Comparison of ENCODE assay signal across 9 cellular contexts in the genomic region with DNA sequence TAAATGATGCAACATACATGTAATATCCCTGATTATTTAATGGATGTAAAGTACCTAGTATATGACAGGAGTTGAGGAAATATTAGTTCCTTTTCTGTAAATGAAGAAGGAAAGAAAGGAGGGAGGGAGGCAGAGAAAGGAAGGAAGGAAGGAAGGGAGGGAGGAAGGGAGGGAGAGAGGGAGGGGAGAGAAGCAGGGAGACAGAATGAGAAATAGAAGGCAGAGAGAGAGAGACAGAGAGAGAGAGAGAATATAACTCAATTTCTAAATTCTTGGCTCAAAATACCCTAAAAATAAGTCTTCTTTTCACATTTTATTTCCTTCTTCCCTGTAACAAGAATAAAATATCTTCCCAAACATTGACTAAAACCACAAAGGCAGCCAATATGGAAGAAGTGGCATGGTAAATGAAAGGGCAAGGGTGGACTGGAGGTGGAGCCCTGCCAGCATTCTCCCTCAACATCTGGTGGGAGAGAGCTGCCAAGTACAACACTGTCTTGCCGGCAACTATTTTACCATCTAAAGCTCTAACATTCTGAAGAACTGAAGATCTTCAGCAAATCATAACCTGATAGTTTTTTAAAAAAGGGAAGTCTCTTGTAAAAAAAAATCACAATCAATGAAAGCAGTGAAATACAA.
DNase-seq lines count a peak whose midpoint lies in the region; ATAC-seq and TF ChIP-seq lines count a peak whose summit lies in the region.
"Had no signal": no experiment of that assay in that cellular context is flagged by ENCODE, and none has a peak within 500 bp of the region (broad histone marks: within the 10 kb centered on the region; RNA-seq: fewer than 3 reads in every experiment).

No MANE protein-coding gene starts in this region.

- no peaks in the 10 kb centered on the region for H3K27me3 Mint-ChIP-seq in GM23338 (ENCODE audit: insufficient read depth, low read depth, poor library complexity)
- H3K27me3 Mint-ChIP-seq: activated T-helper 17 cell treated with anti-CD3 and anti-CD28 coated beads, Interleukin-2, amount 50 U/mL, for 72 hours had no signal

- no peak overlapping the region for H3K4me3 ChIP-seq in GM23338
- no peak overlapping the region for H3K4me3 ChIP-seq in SJCRH30

- H3K9me3 Mint-ChIP-seq in GM23338: no peaks in the 10 kb centered on the region
- H3K9me3 Mint-ChIP-seq: activated T-helper 17 cell treated with anti-CD3 and anti-CD28 coated beads, Interleukin-2, amount 50 U/mL, for 72 hours had no signal

- DNase-seq in GM23338 (ENCODE audit: low spot score) (no peak), SJCRH30 (peak; percentile 44 to 64), fibroblast of the conjunctiva (ENCODE audit: low read depth) (peak; percentile 89), smooth muscle cell of the brain vasculature (ENCODE audit: low read depth, low spot score) (peak; percentile 87)

- ATAC-seq in GM23338 (peak; percentile 68), HG03025 (IDR thresholded peaks at IDR 0.05; ENCODE audit: low FRiP score, unreplicated experiment) (no peak), GM21723 (IDR thresholded peaks at IDR 0.05; ENCODE audit: unreplicated experiment) (no peak), GM19324 (IDR thresholded peaks at IDR 0.05; ENCODE audit: low FRiP score, unreplicated experiment) (no peak), HG03175 (IDR thresholded peaks at IDR 0.05; ENCODE audit: unreplicated experiment) (no peak)
- ATAC-seq: activated T-helper 17 cell treated with anti-CD3 and anti-CD28 coated beads, Interleukin-2, amount 50 U/mL, for 72 hours had no signal

- H3K36me3 ChIP-seq in GM23338 (ENCODE audit: insufficient read depth) (no peaks in the 10 kb centered on the region), SJCRH30 (peaks cover 7% of the 10 kb centered on the region)

- no peaks in the 10 kb centered on the region for H4K20me1 ChIP-seq in GM23338 (replicated peaks; ENCODE audit: insufficient read depth)

- H3K4me1 Mint-ChIP-seq in GM23338: peaks cover 26% of the 10 kb centered on the region

- no peaks in the 10 kb centered on the region for H3F3A ChIP-seq in GM23338 (replicated peaks; ENCODE audit: low read depth)

- no peaks in the 10 kb centered on the region for H3K9me3 ChIP-seq in SJCRH30 (replicated peaks)

- H3K4me3 Mint-ChIP-seq in GM23338: no peak overlapping the region
- H3K4me3 Mint-ChIP-seq: activated T-helper 17 cell treated with anti-CD3 and anti-CD28 coated beads, Interleukin-2, amount 50 U/mL, for 72 hours had no signal

- no peak overlapping the region for H3K27ac Mint-ChIP-seq in GM23338
- H3K27ac Mint-ChIP-seq: activated T-helper 17 cell treated with anti-CD3 and anti-CD28 coated beads, Interleukin-2, amount 50 U/mL, for 72 hours had no signal

- H3K4me1 ChIP-seq in GM23338 (ENCODE audit: insufficient read depth): peaks cover 18% of the 10 kb centered on the region
- peaks cover 36% of the 10 kb centered on the region for H3K4me1 ChIP-seq in SJCRH30

- H3K27me3 ChIP-seq in GM23338 (ENCODE audit: insufficient read depth) (no peaks in the 10 kb centered on the region), SJCRH30 (no peaks in the 10 kb centered on the region)

- H3K79me2 ChIP-seq in GM23338 (replicated peaks; ENCODE audit: insufficient read depth): no peaks in the 10 kb centered on the region

- TF ChIP-seq CTCF in GM23338 (conservative IDR thresholded peaks at IDR 0.05; ENCODE audit: low read depth in 2 of 2): no peak

- no peaks in the 10 kb centered on the region for H3K9me2 ChIP-seq in GM23338 (ENCODE audit: insufficient read depth)

- no peak overlapping the region for H2AFZ ChIP-seq in GM23338

- no peaks in the 10 kb centered on the region; the same call in 2 of the 3 replicates for H3K36me3 Mint-ChIP-seq in GM23338 (ENCODE audit: low read depth)

- H3K4me2 ChIP-seq in GM23338: no peak overlapping the region

- H3K27ac ChIP-seq in GM23338 (ENCODE audit: low read depth) (no peak overlapping the region), SJCRH30 (peak overlapping the region; percentile 6; the same call in 1 of the 2 replicates)

TF ChIP-seq in GM23338, 12 proteins besides CTCF, POLR2A, EP300 and RAD21:
- TF ChIP-seq POLR2AphosphoS5 (IDR thresholded peaks at IDR 0.05; ENCODE audit: low read depth): no peak
- no peak for TF ChIP-seq JUNB (IDR thresholded peaks at IDR 0.05; ENCODE audit: unreplicated experiment)
